ENCODE assay signal across 8 cellular contexts in genomic region chr11:33376331-33377099, GRCh38. TPM values are rescaled to one million over a fixed set of nuclear protein-coding genes. Genes with fewer than 3 reads are reported as not detected.
DNase-seq lines count a peak whose midpoint lies in the region; ATAC-seq and TF ChIP-seq lines count a peak whose summit lies in the region.

No MANE protein-coding gene starts in this region.

- H3K27me3 ChIP-seq in iPS DF 6.9 (ENCODE audit: control insufficient read depth, insufficient read depth, low read length) (peaks cover 19% of the 10 kb centered on the region), stomach (peaks cover 5 to 68% (median 30%) of the 10 kb centered on the region in 3 donors)

- H3K4me1 ChIP-seq in iPS DF 6.9 (ENCODE audit: control insufficient read depth, insufficient read depth, low read length) (no peaks in the 10 kb centered on the region; the same call in 1 of the 2 replicates), stomach (peaks cover 9 to 17% (median 16%) of the 10 kb centered on the region in 4 donors)

- intact Hi-C loops in stomach (cut with DNase I; ENCODE audit: low total_unique reads): no loop called here

- TF ChIP-seq CTCF in stomach (IDR thresholded peaks at IDR 0.05): no peak

- no peak for TF ChIP-seq EP300 in stomach (IDR thresholded peaks at IDR 0.05)

- H3K4me3 ChIP-seq in iPS DF 6.9 (ENCODE audit: low read length) (peak overlapping the region; percentile 63; the same call in 1 of the 2 replicates), stomach (peak overlapping the region; percentile 44 to 71 (median 50))

- H3K36me3 ChIP-seq in iPS DF 6.9 (ENCODE audit: control insufficient read depth, insufficient read depth, low read length) (no peaks in the 10 kb centered on the region), stomach (no peaks in the 10 kb centered on the region)

- no CpG with 5 or more reads among the region's 99 CpGs for WGBS in iPS DF 6.9 (ENCODE audit: insufficient coverage, insufficient read length)
- WGBS in stomach, 5 donors: 1 to 5% (median 3%) methylated on average over 29 to 95 of the region's 99 CpGs

- no peak for TF ChIP-seq POLR2A in stomach (IDR thresholded peaks at IDR 0.05)

- no peak overlapping the region for H3K27ac ChIP-seq in iPS DF 6.9 (ENCODE audit: low read length)
- no peak overlapping the region for H3K27ac ChIP-seq in stomach

- ATAC-seq in GM19324 (IDR thresholded peaks at IDR 0.05; ENCODE audit: low FRiP score, unreplicated experiment) (no peak), GM18867 (IDR thresholded peaks at IDR 0.05; ENCODE audit: unreplicated experiment) (no peak)

- DNase-seq in stimulated activated CD4-positive, alpha-beta T cell treated with anti-CD3 and anti-CD28 coated beads, Interleukin-15, amount 100 ng/mL, for 24 hours: peak; percentile 12
- DNase-seq in stimulated activated CD4-positive, alpha-beta T cell treated with anti-CD3 and anti-CD28 coated beads, Interleukin-1b, Interleukin-23, amount 100 ng/mL, for 48 hours: no peak
- DNase-seq in SW480 (ENCODE audit: low spot score) (peak; percentile 26), iPS DF 6.9 (ENCODE audit: low read depth, low spot score) (no peak), stomach (no peak)
- DNase-seq in stimulated activated naive CD4-positive, alpha-beta T cell (lab: John Stamatoyannopoulos, UW): no peak

- H3K9me3 ChIP-seq in iPS DF 6.9 (ENCODE audit: control insufficient read depth, insufficient read depth, low read length): no peaks in the 10 kb centered on the region
- H3K9me3 ChIP-seq in stomach: no peaks in the 10 kb centered on the region

RNA-seq across cellular contexts. Expression of gene KIAA1549L, which starts 0.6 kb away (rescaled TPM):
- total RNA-seq in stomach: under 1 TPM in 1 of 5 donors, not detected in 4; 0.37 TPM
- polyA plus RNA-seq in stomach: under 1 TPM; under 0.01 to 0.15 (median 0.15) TPM

Comparison
In these comparisons a context has a peak if more than half of its experiments do, and no peak if none do; other contexts are left out.
1. DNase-seq: peak in stimulated activated CD4-positive, alpha-beta T cell treated with anti-CD3 and anti-CD28 coated beads, Interleukin-15, amount 100 ng/mL, for 24 hours (single experiment) and SW480 (single experiment); none in stimulated activated CD4-positive, alpha-beta T cell treated with anti-CD3 and anti-CD28 coated beads, Interleukin-1b, Interleukin-23, amount 100 ng/mL, for 48 hours (single experiment), iPS DF 6.9 (single experiment), stomach (single experiment) and stimulated activated naive CD4-positive, alpha-beta T cell (0 of 6).